Comparison of ENCODE assay signal across 24 cellular contexts in genomic region chr12:112535017-112535416, GRCh38.
DNase-seq lines count a peak whose midpoint lies in the region; ATAC-seq and TF ChIP-seq lines count a peak whose summit lies in the region.
"Had no signal": no experiment of that assay in that cellular context is flagged by ENCODE, and none has a peak within 500 bp of the region (broad histone marks: within the 10 kb centered on the region; RNA-seq: fewer than 3 reads in every experiment).

No MANE protein-coding gene starts in this region.

- H3K27me3 ChIP-seq in SJSA1 (replicated peaks), result no peaks in the 10 kb centered on the region; the same call in 1 of the 2 replicates
- H3K27me3 ChIP-seq in endodermal cell (ENCODE audit: control insufficient read depth, insufficient read depth, low read length, poor library complexity, severe bottlenecking), result peaks cover 91% of the 10 kb centered on the region
- H3K27me3 ChIP-seq in trophoblast cell (ENCODE audit: insufficient read depth, low read length), result no peaks in the 10 kb centered on the region
- no peaks in the 10 kb centered on the region for H3K27me3 ChIP-seq in colonic mucosa
- H3K27me3 ChIP-seq: BLaER1 treated with 17β-estradiol and CSF1 and Interleukin-3, amounts not matched to agents 10 nM and 100 nM had no signal

- H3K9ac ChIP-seq in endodermal cell (ENCODE audit: extremely low read depth, low read length, poor library complexity, severe bottlenecking), result no peak overlapping the region
- H3K9ac ChIP-seq in trophoblast cell (ENCODE audit: low read length), result no peak overlapping the region
- H3K9ac ChIP-seq in colonic mucosa (ENCODE audit: low read depth in 2 of 2, low read length in 2 of 2), result no peak overlapping the region
- H3K9ac ChIP-seq: BLaER1 treated with 17β-estradiol and CSF1 and Interleukin-3, amounts not matched to agents 10 nM and 100 nM had no signal

- no peak overlapping the region for H2BK120ac ChIP-seq in trophoblast cell (ENCODE audit: insufficient read depth, low read length, poor library complexity)

- no peak overlapping the region for H3K18ac ChIP-seq in trophoblast cell (ENCODE audit: low read length)

- H4K12ac ChIP-seq in trophoblast cell (ENCODE audit: low read depth, low read length), result no peak overlapping the region

- no peak overlapping the region for H2BK5ac ChIP-seq in trophoblast cell (ENCODE audit: low read depth, low read length, poor library complexity)

- H4K91ac ChIP-seq in trophoblast cell (ENCODE audit: low read depth, low read length), result no peak overlapping the region

- no peak overlapping the region for H4K8ac ChIP-seq in trophoblast cell (ENCODE audit: low read depth, low read length)

- H3K9me3 ChIP-seq in SJSA1 (replicated peaks) (peaks cover 43% of the 10 kb centered on the region), endodermal cell (ENCODE audit: control insufficient read depth, low read length) (peaks cover 5% of the 10 kb centered on the region), trophoblast cell (ENCODE audit: insufficient read depth, low read depth, low read length) (peaks cover 2% of the 10 kb centered on the region), colonic mucosa (no peaks in the 10 kb centered on the region)
- H3K9me3 ChIP-seq: A549; BLaER1 treated with 17β-estradiol and CSF1 and Interleukin-3, amounts not matched to agents 10 nM and 100 nM had no signal

- WGBS in endodermal cell (ENCODE audit: insufficient coverage in 1 of 2, insufficient read length in 1 of 2), 2 experiments, result 89 to 90% methylated on average over 5 to 6 of the region's 6 CpGs
- WGBS in trophoblast cell (ENCODE audit: extremely low coverage, insufficient coverage, insufficient read length), result no CpG with 5 or more reads among the region's 6 CpGs

- H3K4me3 ChIP-seq in SJSA1 (no peak overlapping the region), endodermal cell (ENCODE audit: low read length) (no peak overlapping the region), trophoblast cell (ENCODE audit: low read depth, low read length) (no peak overlapping the region), colonic mucosa (no peak overlapping the region)
- H3K4me3 ChIP-seq: A549; BLaER1 treated with 17β-estradiol and CSF1 and Interleukin-3, amounts not matched to agents 10 nM and 100 nM; GM12878 had no signal

- intact Hi-C loops in colonic mucosa (cut with DNase I), result no loop called here

- H3K4me1 Mint-ChIP-seq in activated T-helper 17 cell treated with anti-CD3 and anti-CD28 coated beads, Interleukin-2, amount 50 U/mL, for 72 hours, result no peaks in the 10 kb centered on the region
- peaks cover 4% of the 10 kb centered on the region for H3K4me1 Mint-ChIP-seq in endodermal cell
- no peaks in the 10 kb centered on the region for H3K4me1 Mint-ChIP-seq in activated T-cell treated with anti-CD3 and anti-CD28 coated beads, Interleukin-2, amount 50 U/mL, for 4 hours (ENCODE audit: low read depth)
- H3K4me1 Mint-ChIP-seq: B cell had no signal

- no peaks in the 10 kb centered on the region for H3K36me3 Mint-ChIP-seq in activated T-helper 17 cell treated with anti-CD3 and anti-CD28 coated beads, Interleukin-2, amount 50 U/mL, for 72 hours (ENCODE audit: low read depth)
- H3K36me3 Mint-ChIP-seq in endodermal cell (ENCODE audit: low read depth), result no peaks in the 10 kb centered on the region
- H3K36me3 Mint-ChIP-seq in activated T-cell treated with anti-CD3 and anti-CD28 coated beads, Interleukin-2, amount 50 U/mL, for 4 hours (ENCODE audit: insufficient read depth), result no peaks in the 10 kb centered on the region
- H3K36me3 Mint-ChIP-seq: CD8-positive, alpha-beta T cell had no signal

- H3K27ac ChIP-seq in SJSA1, result no peak overlapping the region
- no peak overlapping the region for H3K27ac ChIP-seq in endodermal cell (ENCODE audit: low read depth, low read length)
- H3K27ac ChIP-seq in trophoblast cell (ENCODE audit: low read depth, low read length), result no peak overlapping the region
- H3K27ac ChIP-seq in colonic mucosa, result no peak overlapping the region
- H3K27ac ChIP-seq: 22Rv1; A549; BLaER1 treated with 17β-estradiol and CSF1 and Interleukin-3, amounts not matched to agents 10 nM and 100 nM; C4-2B had no signal

- no peak overlapping the region for H2AK5ac ChIP-seq in trophoblast cell (ENCODE audit: low read length)

- H3K4me2 ChIP-seq in trophoblast cell (ENCODE audit: low read length), result no peak overlapping the region
- H3K4me2 ChIP-seq: A549; BLaER1 treated with 17β-estradiol and CSF1 and Interleukin-3, amounts not matched to agents 10 nM and 100 nM had no signal

- H3K4ac ChIP-seq in trophoblast cell (ENCODE audit: low read depth, low read length), result no peak overlapping the region

- peaks cover 5% of the 10 kb centered on the region for H3K79me1 ChIP-seq in trophoblast cell (ENCODE audit: low read length)

- no peak overlapping the region for H3K4me3 Mint-ChIP-seq in activated T-helper 17 cell treated with anti-CD3 and anti-CD28 coated beads, Interleukin-2, amount 50 U/mL, for 72 hours
- H3K4me3 Mint-ChIP-seq in endodermal cell, result no peak overlapping the region
- H3K4me3 Mint-ChIP-seq in activated T-cell treated with anti-CD3 and anti-CD28 coated beads, Interleukin-2, amount 50 U/mL, for 4 hours, result no peak overlapping the region
- H3K4me3 Mint-ChIP-seq: B cell; CD4-positive, alpha-beta T cell; CD8-positive, alpha-beta T cell had no signal

- H3K36me3 ChIP-seq in SJSA1, result no peaks in the 10 kb centered on the region
- H3K36me3 ChIP-seq in endodermal cell (ENCODE audit: control insufficient read depth, insufficient read depth, low read length), result no peaks in the 10 kb centered on the region
- no peaks in the 10 kb centered on the region for H3K36me3 ChIP-seq in trophoblast cell (ENCODE audit: control insufficient read depth in 1 of 2, insufficient read depth in 2 of 2, low read length in 2 of 2)
- no peaks in the 10 kb centered on the region for H3K36me3 ChIP-seq in colonic mucosa
- H3K36me3 ChIP-seq: BLaER1 treated with 17β-estradiol and CSF1 and Interleukin-3, amounts not matched to agents 10 nM and 100 nM had no signal

- DNase-seq in SJSA1 (ENCODE audit: low read depth in 1 of 2, low spot score in 2 of 2) (peak; percentile 55 to 88), endodermal cell (peak; percentile 58), trophoblast cell (no peak), colonic mucosa (no peak), cerebellum (ENCODE audit: low spot score) (no peak)
- DNase-seq in activated T-cell treated with anti-CD3 and anti-CD28 coated beads, Interleukin-2, amount 50 U/mL, for 4 hours, result no peak
- DNase-seq: AML-193; CD4-positive, alpha-beta T cell; CD8-positive, alpha-beta T cell; COR-L47; DMS 273 treated with DMSO at 0.1 percent for 48 hours; DMS153; DMS53; DMS79; DND-41; EL; GDM1 had no signal

- peaks cover 7% of the 10 kb centered on the region for H3K27me3 Mint-ChIP-seq in activated T-helper 17 cell treated with anti-CD3 and anti-CD28 coated beads, Interleukin-2, amount 50 U/mL, for 72 hours
- peaks cover 85% of the 10 kb centered on the region for H3K27me3 Mint-ChIP-seq in endodermal cell (ENCODE audit: insufficient read depth)
- H3K27me3 Mint-ChIP-seq in activated T-cell treated with anti-CD3 and anti-CD28 coated beads, Interleukin-2, amount 50 U/mL, for 4 hours (ENCODE audit: low read depth), result peaks cover 9% of the 10 kb centered on the region
- H3K27me3 Mint-ChIP-seq: CD4-positive, alpha-beta T cell had no signal

- peak overlapping the region; percentile 8 for H3K14ac ChIP-seq in trophoblast cell (ENCODE audit: low read length)

- H3K79me2 ChIP-seq in trophoblast cell (ENCODE audit: control insufficient read depth, insufficient read depth, low read length, poor library complexity), result no peaks in the 10 kb centered on the region

- H3K4me1 ChIP-seq in SJSA1 (replicated peaks) (peaks cover 13% of the 10 kb centered on the region), endodermal cell (ENCODE audit: control insufficient read depth, insufficient read depth, low read length) (no peaks in the 10 kb centered on the region), trophoblast cell (ENCODE audit: control insufficient read depth in 1 of 2, insufficient read depth in 2 of 2, low read length in 2 of 2) (no peaks in the 10 kb centered on the region), colonic mucosa (no peaks in the 10 kb centered on the region)
- H3K4me1 ChIP-seq: A549 had no signal

- H3K9me3 Mint-ChIP-seq in activated T-helper 17 cell treated with anti-CD3 and anti-CD28 coated beads, Interleukin-2, amount 50 U/mL, for 72 hours, result no peaks in the 10 kb centered on the region
- H3K9me3 Mint-ChIP-seq in endodermal cell, result no peaks in the 10 kb centered on the region
- H3K9me3 Mint-ChIP-seq in activated T-cell treated with anti-CD3 and anti-CD28 coated beads, Interleukin-2, amount 50 U/mL, for 4 hours, result no peaks in the 10 kb centered on the region
- H3K9me3 Mint-ChIP-seq: CD4-positive, alpha-beta T cell; CD8-positive, alpha-beta T cell had no signal

- peak; percentile 13 for TF ChIP-seq CTCF in endodermal cell (conservative IDR thresholded peaks at IDR 0.05)
- TF ChIP-seq CTCF in colonic mucosa (IDR thresholded peaks at IDR 0.05), result no peak

- peak overlapping the region; percentile 32 for H2BK12ac ChIP-seq in trophoblast cell (ENCODE audit: low read length)

- peak overlapping the region; percentile 37 for H3K27ac Mint-ChIP-seq in activated T-helper 17 cell treated with anti-CD3 and anti-CD28 coated beads, Interleukin-2, amount 50 U/mL, for 72 hours
- no peak overlapping the region for H3K27ac Mint-ChIP-seq in endodermal cell
- H3K27ac Mint-ChIP-seq: B cell; CD4-positive, alpha-beta T cell; CD8-positive, alpha-beta T cell had no signal

- H3K23ac ChIP-seq in trophoblast cell (ENCODE audit: low read length), result no peak overlapping the region

- no peak overlapping the region for H2AFZ ChIP-seq in trophoblast cell (ENCODE audit: insufficient read depth, low read length, poor library complexity)

- ATAC-seq in activated T-helper 17 cell treated with anti-CD3 and anti-CD28 coated beads, Interleukin-2, amount 50 U/mL, for 72 hours (replicated peaks), result no peak
- ATAC-seq in activated T-cell treated with anti-CD3 and anti-CD28 coated beads, Interleukin-2, amount 50 U/mL, for 4 hours, result no peak
- ATAC-seq: A549; CD8-positive, alpha-beta T cell; GM12878 had no signal

Comparison
In these comparisons a context has a peak if more than half of its experiments do, and no peak if none do; other contexts are left out.
1. DNase-seq: peak in SJSA1 (2 of 2) and endodermal cell (single experiment); none in trophoblast cell (0 of 2), colonic mucosa (single experiment), cerebellum (single experiment) and activated T-cell treated with anti-CD3 and anti-CD28 coated beads, Interleukin-2, amount 50 U/mL, for 4 hours (single experiment).